ENCODE assay signal across 9 cellular contexts in the genomic region with DNA sequence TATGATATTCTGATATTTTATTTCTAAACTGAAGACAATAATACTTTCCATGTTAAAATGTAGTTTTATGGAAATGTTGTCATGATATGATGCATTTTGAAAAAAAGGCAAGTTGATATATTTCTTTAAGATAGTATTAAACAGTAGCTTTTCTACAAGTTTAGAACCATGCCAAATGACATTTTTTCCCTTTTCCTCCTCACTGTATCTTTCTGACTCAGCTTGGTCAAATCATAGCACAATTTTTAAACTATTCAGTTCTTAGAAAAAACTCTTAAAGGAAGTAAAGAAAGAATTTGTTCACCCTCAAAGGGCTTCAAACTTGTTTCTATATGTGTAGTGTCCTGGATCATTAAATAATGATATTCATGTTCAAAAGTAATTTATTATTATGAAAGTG. TPM values are rescaled to one million over a fixed set of nuclear protein-coding genes. Genes with fewer than 3 reads are reported as not detected.
"Had no signal": no experiment of that assay in that cellular context is flagged by ENCODE, and none has a peak within 500 bp of the region (broad histone marks: within the 10 kb centered on the region; RNA-seq: fewer than 3 reads in every experiment).

No MANE protein-coding gene starts in this region.

- H3K9ac ChIP-seq: GM23248, KMS-11 had no signal

- H3K4me1 ChIP-seq: HAP-1 had no signal

- H3K36me3 ChIP-seq: HAP-1 had no signal

- H3K9me3 Mint-ChIP-seq: HFFc6, IgD-negative memory B cell had no signal

- H3K4me3 Mint-ChIP-seq: HFFc6, IgD-negative memory B cell had no signal

- H3K27ac Mint-ChIP-seq: HFFc6, IgD-negative memory B cell had no signal

- ATAC-seq: HCT116 had no signal

- H3K27ac ChIP-seq: GM23248, KMS-11 had no signal

- H3K27me3 Mint-ChIP-seq: IgD-negative memory B cell had no signal

- DNase-seq: GM23248, GOT3, H7, HFFc6, KBM-7 had no signal

- H3K4me1 Mint-ChIP-seq: IgD-negative memory B cell had no signal

- H3K9me3 ChIP-seq: HAP-1 had no signal

- H2AFZ ChIP-seq: GM23248 had no signal

- H3K36me3 Mint-ChIP-seq: IgD-negative memory B cell had no signal

- H3K4me2 ChIP-seq: KMS-11 had no signal

- H3K4me3 ChIP-seq: GM23248, HAP-1 had no signal

RNA-seq across cellular contexts. Expression of a gene that starts 46.0 kb away (rescaled TPM):
- total RNA-seq: GM23248, HFFc6 had no signal
- polyA plus RNA-seq: GM23248, IgD-negative memory B cell had no signal
